ENCODE assay signal across 1 cellular context in the genomic region with DNA sequence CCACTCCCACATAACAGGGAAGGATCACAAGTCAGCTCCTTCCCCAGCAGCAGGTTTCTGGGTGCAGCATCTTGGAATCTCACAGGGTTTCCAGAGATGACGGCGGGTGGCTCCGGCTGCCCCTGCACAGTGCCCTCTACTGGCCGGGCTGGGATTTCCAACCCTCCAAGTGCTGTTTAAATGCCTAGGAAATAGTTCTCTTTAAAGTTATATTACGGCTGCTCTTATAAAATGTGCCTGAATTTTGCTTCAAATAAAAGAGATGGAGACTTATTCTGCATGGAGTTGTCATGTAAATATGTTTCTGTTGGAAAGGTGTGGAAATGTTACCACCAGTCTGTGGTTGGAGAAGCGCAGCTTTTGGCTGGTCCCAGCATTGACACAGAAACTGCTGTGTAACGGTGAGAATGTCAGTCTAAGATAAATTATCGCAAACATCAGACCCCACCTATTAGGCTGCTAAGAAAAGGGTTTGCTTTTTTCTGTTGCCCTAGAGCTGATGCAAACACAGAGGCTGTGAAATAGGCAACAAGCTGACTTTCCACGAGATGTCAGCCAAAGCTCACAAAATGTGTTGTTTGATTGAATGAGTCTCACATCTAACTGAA.
A peak's percentile ranks its signal among the peaks of the same experiment; 100 is the strongest.
TF ChIP-seq lines count a peak whose summit lies in the region.

No MANE protein-coding gene starts in this region.

TF ChIP-seq in K562, 482 proteins besides CTCF, POLR2A, EP300 and RAD21 (continued from another document and continues in another):
- TF ChIP-seq, protein P1, sequence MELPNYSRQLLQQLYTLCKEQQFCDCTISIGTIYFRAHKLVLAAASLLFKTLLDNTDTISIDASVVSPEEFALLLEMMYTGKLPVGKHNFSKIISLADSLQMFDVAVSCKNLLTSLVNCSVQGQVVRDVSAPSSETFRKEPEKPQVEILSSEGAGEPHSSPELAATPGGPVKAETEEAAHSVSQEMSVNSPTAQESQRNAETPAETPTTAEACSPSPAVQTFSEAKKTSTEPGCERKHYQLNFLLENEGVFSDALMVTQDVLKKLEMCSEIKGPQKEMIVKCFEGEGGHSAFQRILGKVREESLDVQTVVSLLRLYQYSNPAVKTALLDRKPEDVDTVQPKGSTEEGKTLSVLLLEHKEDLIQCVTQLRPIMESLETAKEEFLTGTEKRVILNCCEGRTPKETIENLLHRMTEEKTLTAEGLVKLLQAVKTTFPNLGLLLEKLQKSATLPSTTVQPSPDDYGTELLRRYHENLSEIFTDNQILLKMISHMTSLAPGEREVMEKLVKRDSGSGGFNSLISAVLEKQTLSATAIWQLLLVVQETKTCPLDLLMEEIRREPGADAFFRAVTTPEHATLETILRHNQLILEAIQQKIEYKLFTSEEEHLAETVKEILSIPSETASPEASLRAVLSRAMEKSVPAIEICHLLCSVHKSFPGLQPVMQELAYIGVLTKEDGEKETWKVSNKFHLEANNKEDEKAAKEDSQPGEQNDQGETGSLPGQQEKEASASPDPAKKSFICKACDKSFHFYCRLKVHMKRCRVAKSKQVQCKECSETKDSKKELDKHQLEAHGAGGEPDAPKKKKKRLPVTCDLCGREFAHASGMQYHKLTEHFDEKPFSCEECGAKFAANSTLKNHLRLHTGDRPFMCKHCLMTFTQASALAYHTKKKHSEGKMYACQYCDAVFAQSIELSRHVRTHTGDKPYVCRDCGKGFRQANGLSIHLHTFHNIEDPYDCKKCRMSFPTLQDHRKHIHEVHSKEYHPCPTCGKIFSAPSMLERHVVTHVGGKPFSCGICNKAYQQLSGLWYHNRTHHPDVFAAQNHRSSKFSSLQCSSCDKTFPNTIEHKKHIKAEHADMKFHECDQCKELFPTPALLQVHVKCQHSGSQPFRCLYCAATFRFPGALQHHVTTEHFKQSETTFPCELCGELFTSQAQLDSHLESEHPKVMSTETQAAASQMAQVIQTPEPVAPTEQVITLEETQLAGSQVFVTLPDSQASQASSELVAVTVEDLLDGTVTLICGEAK (IDR thresholded peaks at IDR 0.05): 0 out of 2 replicates have a peak, but pooled peaks have one; percentile 12
- TF ChIP-seq, protein P1 (CRISPR knock-in tag; IDR thresholded peaks at IDR 0.05): no peak
- TF ChIP-seq TSC22D4 (tag; IDR thresholded peaks at IDR 0.05): no peak
- TF ChIP-seq HDAC3 (IDR thresholded peaks at IDR 0.05; ENCODE audit: borderline replicate concordance, partially characterized antibody): peak; percentile 56
- TF ChIP-seq ELF1 (tag; IDR thresholded peaks at IDR 0.05): no peak; the same call in 1 of the 2 replicates
- TF ChIP-seq, protein P2, sequence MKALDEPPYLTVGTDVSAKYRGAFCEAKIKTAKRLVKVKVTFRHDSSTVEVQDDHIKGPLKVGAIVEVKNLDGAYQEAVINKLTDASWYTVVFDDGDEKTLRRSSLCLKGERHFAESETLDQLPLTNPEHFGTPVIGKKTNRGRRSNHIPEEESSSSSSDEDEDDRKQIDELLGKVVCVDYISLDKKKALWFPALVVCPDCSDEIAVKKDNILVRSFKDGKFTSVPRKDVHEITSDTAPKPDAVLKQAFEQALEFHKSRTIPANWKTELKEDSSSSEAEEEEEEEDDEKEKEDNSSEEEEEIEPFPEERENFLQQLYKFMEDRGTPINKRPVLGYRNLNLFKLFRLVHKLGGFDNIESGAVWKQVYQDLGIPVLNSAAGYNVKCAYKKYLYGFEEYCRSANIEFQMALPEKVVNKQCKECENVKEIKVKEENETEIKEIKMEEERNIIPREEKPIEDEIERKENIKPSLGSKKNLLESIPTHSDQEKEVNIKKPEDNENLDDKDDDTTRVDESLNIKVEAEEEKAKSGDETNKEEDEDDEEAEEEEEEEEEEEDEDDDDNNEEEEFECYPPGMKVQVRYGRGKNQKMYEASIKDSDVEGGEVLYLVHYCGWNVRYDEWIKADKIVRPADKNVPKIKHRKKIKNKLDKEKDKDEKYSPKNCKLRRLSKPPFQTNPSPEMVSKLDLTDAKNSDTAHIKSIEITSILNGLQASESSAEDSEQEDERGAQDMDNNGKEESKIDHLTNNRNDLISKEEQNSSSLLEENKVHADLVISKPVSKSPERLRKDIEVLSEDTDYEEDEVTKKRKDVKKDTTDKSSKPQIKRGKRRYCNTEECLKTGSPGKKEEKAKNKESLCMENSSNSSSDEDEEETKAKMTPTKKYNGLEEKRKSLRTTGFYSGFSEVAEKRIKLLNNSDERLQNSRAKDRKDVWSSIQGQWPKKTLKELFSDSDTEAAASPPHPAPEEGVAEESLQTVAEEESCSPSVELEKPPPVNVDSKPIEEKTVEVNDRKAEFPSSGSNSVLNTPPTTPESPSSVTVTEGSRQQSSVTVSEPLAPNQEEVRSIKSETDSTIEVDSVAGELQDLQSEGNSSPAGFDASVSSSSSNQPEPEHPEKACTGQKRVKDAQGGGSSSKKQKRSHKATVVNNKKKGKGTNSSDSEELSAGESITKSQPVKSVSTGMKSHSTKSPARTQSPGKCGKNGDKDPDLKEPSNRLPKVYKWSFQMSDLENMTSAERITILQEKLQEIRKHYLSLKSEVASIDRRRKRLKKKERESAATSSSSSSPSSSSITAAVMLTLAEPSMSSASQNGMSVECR (CRISPR knock-in tag; IDR thresholded peaks at IDR 0.05): no peak
- TF ChIP-seq, protein P3, sequence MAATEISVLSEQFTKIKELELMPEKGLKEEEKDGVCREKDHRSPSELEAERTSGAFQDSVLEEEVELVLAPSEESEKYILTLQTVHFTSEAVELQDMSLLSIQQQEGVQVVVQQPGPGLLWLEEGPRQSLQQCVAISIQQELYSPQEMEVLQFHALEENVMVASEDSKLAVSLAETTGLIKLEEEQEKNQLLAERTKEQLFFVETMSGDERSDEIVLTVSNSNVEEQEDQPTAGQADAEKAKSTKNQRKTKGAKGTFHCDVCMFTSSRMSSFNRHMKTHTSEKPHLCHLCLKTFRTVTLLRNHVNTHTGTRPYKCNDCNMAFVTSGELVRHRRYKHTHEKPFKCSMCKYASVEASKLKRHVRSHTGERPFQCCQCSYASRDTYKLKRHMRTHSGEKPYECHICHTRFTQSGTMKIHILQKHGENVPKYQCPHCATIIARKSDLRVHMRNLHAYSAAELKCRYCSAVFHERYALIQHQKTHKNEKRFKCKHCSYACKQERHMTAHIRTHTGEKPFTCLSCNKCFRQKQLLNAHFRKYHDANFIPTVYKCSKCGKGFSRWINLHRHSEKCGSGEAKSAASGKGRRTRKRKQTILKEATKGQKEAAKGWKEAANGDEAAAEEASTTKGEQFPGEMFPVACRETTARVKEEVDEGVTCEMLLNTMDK (IDR thresholded peaks at IDR 0.05; ENCODE audit: borderline replicate concordance, insufficient read depth, low read depth, low read length, poor library complexity, severe bottlenecking): peak; percentile 40
- TF ChIP-seq, protein P4, sequence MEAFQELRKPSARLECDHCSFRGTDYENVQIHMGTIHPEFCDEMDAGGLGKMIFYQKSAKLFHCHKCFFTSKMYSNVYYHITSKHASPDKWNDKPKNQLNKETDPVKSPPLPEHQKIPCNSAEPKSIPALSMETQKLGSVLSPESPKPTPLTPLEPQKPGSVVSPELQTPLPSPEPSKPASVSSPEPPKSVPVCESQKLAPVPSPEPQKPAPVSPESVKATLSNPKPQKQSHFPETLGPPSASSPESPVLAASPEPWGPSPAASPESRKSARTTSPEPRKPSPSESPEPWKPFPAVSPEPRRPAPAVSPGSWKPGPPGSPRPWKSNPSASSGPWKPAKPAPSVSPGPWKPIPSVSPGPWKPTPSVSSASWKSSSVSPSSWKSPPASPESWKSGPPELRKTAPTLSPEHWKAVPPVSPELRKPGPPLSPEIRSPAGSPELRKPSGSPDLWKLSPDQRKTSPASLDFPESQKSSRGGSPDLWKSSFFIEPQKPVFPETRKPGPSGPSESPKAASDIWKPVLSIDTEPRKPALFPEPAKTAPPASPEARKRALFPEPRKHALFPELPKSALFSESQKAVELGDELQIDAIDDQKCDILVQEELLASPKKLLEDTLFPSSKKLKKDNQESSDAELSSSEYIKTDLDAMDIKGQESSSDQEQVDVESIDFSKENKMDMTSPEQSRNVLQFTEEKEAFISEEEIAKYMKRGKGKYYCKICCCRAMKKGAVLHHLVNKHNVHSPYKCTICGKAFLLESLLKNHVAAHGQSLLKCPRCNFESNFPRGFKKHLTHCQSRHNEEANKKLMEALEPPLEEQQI (IDR thresholded peaks at IDR 0.05): no peak
- no peak for TF ChIP-seq ZBED1 (IDR thresholded peaks at IDR 0.05)
- no peak for TF ChIP-seq ZNF76 (CRISPR knock-in tag; IDR thresholded peaks at IDR 0.05; ENCODE audit: borderline replicate concordance)
- TF ChIP-seq DMBX1 (CRISPR knock-in tag; IDR thresholded peaks at IDR 0.05; ENCODE audit: borderline replicate concordance): no peak
- TF ChIP-seq, protein P5, sequence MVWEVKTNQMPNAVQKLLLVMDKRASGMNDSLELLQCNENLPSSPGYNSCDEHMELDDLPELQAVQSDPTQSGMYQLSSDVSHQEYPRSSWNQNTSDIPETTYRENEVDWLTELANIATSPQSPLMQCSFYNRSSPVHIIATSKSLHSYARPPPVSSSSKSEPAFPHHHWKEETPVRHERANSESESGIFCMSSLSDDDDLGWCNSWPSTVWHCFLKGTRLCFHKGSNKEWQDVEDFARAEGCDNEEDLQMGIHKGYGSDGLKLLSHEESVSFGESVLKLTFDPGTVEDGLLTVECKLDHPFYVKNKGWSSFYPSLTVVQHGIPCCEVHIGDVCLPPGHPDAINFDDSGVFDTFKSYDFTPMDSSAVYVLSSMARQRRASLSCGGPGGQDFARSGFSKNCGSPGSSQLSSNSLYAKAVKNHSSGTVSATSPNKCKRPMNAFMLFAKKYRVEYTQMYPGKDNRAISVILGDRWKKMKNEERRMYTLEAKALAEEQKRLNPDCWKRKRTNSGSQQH (CRISPR knock-in tag; IDR thresholded peaks at IDR 0.05): no peak
- no peak for TF ChIP-seq ZNF408 (CRISPR knock-in tag; IDR thresholded peaks at IDR 0.05; ENCODE audit: low read depth)
- no peak for TF ChIP-seq ATF1 (CRISPR knock-in tag; IDR thresholded peaks at IDR 0.05)
- peak; percentile 51; the same call in 1 of the 2 replicates for TF ChIP-seq ATF1 (tag; IDR thresholded peaks at IDR 0.05)
- TF ChIP-seq NCOA6 (IDR thresholded peaks at IDR 0.05): no peak
- TF ChIP-seq TAL1 (IDR thresholded peaks at IDR 0.05): peak; percentile 45
- TF ChIP-seq, protein P6, sequence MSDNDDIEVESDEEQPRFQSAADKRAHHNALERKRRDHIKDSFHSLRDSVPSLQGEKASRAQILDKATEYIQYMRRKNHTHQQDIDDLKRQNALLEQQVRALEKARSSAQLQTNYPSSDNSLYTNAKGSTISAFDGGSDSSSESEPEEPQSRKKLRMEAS (CRISPR knock-in tag; IDR thresholded peaks at IDR 0.05): no peak
- peak; percentile 83 for TF ChIP-seq C11orf30 (IDR thresholded peaks at IDR 0.05; ENCODE audit: low read depth)
- TF ChIP-seq HCFC1 (IDR thresholded peaks at IDR 0.05; ENCODE audit: low read depth, low read length): 0 out of 2 replicates have a peak, but pooled peaks have one; percentile 19
- TF ChIP-seq TARDBP (IDR thresholded peaks at IDR 0.05): no peak
- TF ChIP-seq ZNF586 (CRISPR knock-in tag; conservative IDR thresholded peaks at IDR 0.05): no peak
- no peak for TF ChIP-seq THRAP3 (IDR thresholded peaks at IDR 0.05; ENCODE audit: borderline replicate concordance)
- peak; percentile 79 for TF ChIP-seq ARID1B (IDR thresholded peaks at IDR 0.05)
- no peak for TF ChIP-seq KDM5B (IDR thresholded peaks at IDR 0.05; ENCODE audit: insufficient replicate concordance, low read depth, low read length)
- TF ChIP-seq POLR2B (IDR thresholded peaks at IDR 0.05; ENCODE audit: low read depth, partially characterized antibody): no peak
- TF ChIP-seq CHCHD3 (CRISPR knock-in tag; IDR thresholded peaks at IDR 0.05): no peak
- TF ChIP-seq GATAD2B (IDR thresholded peaks at IDR 0.05; ENCODE audit: borderline replicate concordance): no peak
- no peak for TF ChIP-seq HNRNPL (IDR thresholded peaks at IDR 0.05; ENCODE audit: low read depth, low read length)
- TF ChIP-seq YBX1 (IDR thresholded peaks at IDR 0.05): no peak
- no peak for TF ChIP-seq PYGO2 (tag; IDR thresholded peaks at IDR 0.05)
- TF ChIP-seq, protein P7, sequence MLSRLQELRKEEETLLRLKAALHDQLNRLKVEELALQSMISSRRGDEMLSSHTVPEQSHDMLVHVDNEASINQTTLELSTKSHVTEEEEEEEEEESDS (CRISPR knock-in tag; IDR thresholded peaks at IDR 0.05): no peak
- TF ChIP-seq MEIS2 (IDR thresholded peaks at IDR 0.05; ENCODE audit: partially characterized antibody): peak; percentile 97
- no peak for TF ChIP-seq HDAC8 (tag; IDR thresholded peaks at IDR 0.05)
- peak; percentile 15; the same call in 1 of the 2 replicates for TF ChIP-seq NFE2L1 (tag; IDR thresholded peaks at IDR 0.05; ENCODE audit: borderline replicate concordance, low read depth)
- TF ChIP-seq CCNT2 (IDR thresholded peaks at IDR 0.05; ENCODE audit: borderline replicate concordance, extremely low read depth, insufficient read length, low read depth, low read length): peak; percentile 20
